In the genomic region with DNA sequence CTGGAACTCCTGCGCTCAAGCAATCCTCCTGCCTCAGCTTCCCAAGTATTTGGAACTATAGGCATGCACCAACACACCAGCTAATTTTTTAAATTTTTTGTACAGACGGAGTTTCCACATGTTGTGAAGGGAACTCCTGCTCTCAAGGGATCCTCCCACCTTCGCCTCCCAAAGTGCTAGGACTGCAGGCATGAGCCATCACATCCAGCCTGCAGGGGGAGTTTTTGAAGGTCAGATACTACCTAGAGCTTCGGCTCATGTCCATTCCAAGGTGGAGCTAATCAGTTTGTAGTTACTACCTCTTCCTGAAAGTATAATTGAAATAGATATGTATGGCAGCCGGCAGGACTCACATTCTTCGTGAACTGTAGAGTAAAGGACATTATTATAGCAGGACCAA, we compare ENCODE assay signal across 25 cellular contexts. TPM values are rescaled to one million over a fixed set of nuclear protein-coding genes. Genes with fewer than 3 reads are reported as not detected.
DNase-seq lines count a peak whose midpoint lies in the region; ATAC-seq and TF ChIP-seq lines count a peak whose summit lies in the region.
"Had no signal": no experiment of that assay in that cellular context is flagged by ENCODE, and none has a peak within 500 bp of the region (broad histone marks: within the 10 kb centered on the region; RNA-seq: fewer than 3 reads in every experiment).

No MANE protein-coding gene starts in this region.

- no peak overlapping the region for H3K27ac Mint-ChIP-seq in nephron progenitor cell
- H3K27ac Mint-ChIP-seq: activated T-helper 2 cell treated with anti-CD3 and anti-CD28 coated beads, Interferon-gamma antibody, Interleukin-2, Interleukin-4, amounts not matched to agents 10 μg/mL and 5 μg/mL and 100 μg/mL, durations not matched to agents 14 hours and 24 hours and 36 hours; CD4-positive, alpha-beta T cell; natural killer cell treated with Interleukin-12 subunit alpha and Interleukin-12 subunit beta and Interleukin-15 and Interleukin-18, amount 100 ng/mL, for 72 hours; stimulated activated memory B cell treated with anti-CD40 and anti-IgM and Interleukin-4, amounts not matched to agents 10 μg/mL and 1 μg/mL and 100 μg/mL, for 72 hours had no signal

- H3K4me3 ChIP-seq in GM12864 (ENCODE audit: low read depth, low read length) (no peak overlapping the region), fibroblast of villous mesenchyme (ENCODE audit: low read depth, low read length) (no peak overlapping the region)
- H3K4me3 ChIP-seq: dorsolateral prefrontal cortex, gastroesophageal sphincter, MG63, thoracic aorta had no signal

- TF ChIP-seq CTCF in 22Rv1 (IDR thresholded peaks at IDR 0.05) (peak; percentile 20; the same call in 1 of the 2 replicates), GM12864 (IDR thresholded peaks at IDR 0.05; ENCODE audit: low read depth, low read length, missing control alignments) (peak; percentile 24), fibroblast of villous mesenchyme (IDR thresholded peaks at IDR 0.05; ENCODE audit: insufficient read depth, low read depth, low read length) (peak; percentile 30), nephron progenitor cell (IDR thresholded peaks at IDR 0.05) (no peak)

- peaks cover 69% of the 10 kb centered on the region for H3K36me3 Mint-ChIP-seq in nephron progenitor cell (ENCODE audit: low read depth)

- peaks cover 18% of the 10 kb centered on the region for H3K9me3 Mint-ChIP-seq in nephron progenitor cell
- H3K9me3 Mint-ChIP-seq: natural killer cell treated with Interleukin-12 subunit alpha and Interleukin-12 subunit beta and Interleukin-15 and Interleukin-18, amount 100 ng/mL, for 72 hours had no signal

- no peak overlapping the region for H3K27ac ChIP-seq in 22Rv1
- H3K27ac ChIP-seq: dorsolateral prefrontal cortex, gastroesophageal sphincter, thoracic aorta had no signal

- H3K27me3 Mint-ChIP-seq in nephron progenitor cell (ENCODE audit: low read depth, poor library complexity): no peaks in the 10 kb centered on the region
- H3K27me3 Mint-ChIP-seq: CD4-positive, alpha-beta T cell; natural killer cell treated with Interleukin-12 subunit alpha and Interleukin-12 subunit beta and Interleukin-15 and Interleukin-18, amount 100 ng/mL, for 72 hours; stimulated activated memory B cell treated with anti-CD40 and anti-IgM and Interleukin-4, amounts not matched to agents 10 μg/mL and 1 μg/mL and 100 μg/mL, for 72 hours had no signal

- in situ Hi-C loops in SK-MEL-5 (cut with HindIII; ENCODE audit: low pct_unique_long_range_greater_than_20kb, low sequenced_read_pairs): no loop called here

- no peak overlapping the region for H3K4me3 Mint-ChIP-seq in nephron progenitor cell
- H3K4me3 Mint-ChIP-seq: CD4-positive, alpha-beta T cell; natural killer cell treated with Interleukin-12 subunit alpha and Interleukin-12 subunit beta and Interleukin-15 and Interleukin-18, amount 100 ng/mL, for 72 hours; stimulated activated memory B cell treated with anti-CD40 and anti-IgM and Interleukin-4, amounts not matched to agents 10 μg/mL and 1 μg/mL and 100 μg/mL, for 72 hours had no signal

- ATAC-seq in GM21390 (IDR thresholded peaks at IDR 0.05; ENCODE audit: unreplicated experiment): no peak
- ATAC-seq: gastroesophageal sphincter; left lobe of liver; natural killer cell treated with Interleukin-12 subunit alpha and Interleukin-12 subunit beta and Interleukin-15 and Interleukin-18, amount 100 ng/mL, for 72 hours; stimulated activated memory B cell treated with anti-CD40 and anti-IgM and Interleukin-4, amounts not matched to agents 10 μg/mL and 1 μg/mL and 100 μg/mL, for 72 hours had no signal

- no peaks in the 10 kb centered on the region for H3K4me1 Mint-ChIP-seq in nephron progenitor cell
- H3K4me1 Mint-ChIP-seq: stimulated activated memory B cell treated with anti-CD40 and anti-IgM and Interleukin-4, amounts not matched to agents 10 μg/mL and 1 μg/mL and 100 μg/mL, for 72 hours had no signal

- DNase-seq in GM12864 (ENCODE audit: low read depth) (no peak), SK-MEL-5 (ENCODE audit: low read depth, low spot score) (peak; percentile 55), fibroblast of villous mesenchyme (ENCODE audit: low read depth) (no peak), activated gamma-delta T cell (lab: John Stamatoyannopoulos, UW) (no peak), nephron progenitor cell (no peak), NCI-H748 (lab: John Stamatoyannopoulos, UW; ENCODE audit: unreplicated experiment) (no peak)
- DNase-seq: activated CD4-positive, alpha-beta T cell treated with anti-CD3 and anti-CD28 coated beads, Interleukin-2, amount 50 U/mL, for 1 hour; activated CD8-positive, alpha-beta memory T cell treated with anti-CD3 and anti-CD28 coated beads, Interleukin-2, amount 50 U/mL, for 4 hours; CD4-positive, alpha-beta T cell; dorsolateral prefrontal cortex; erythroblast; MG63; midbrain; NCI-H1436; NCI-H69; SIG-M5; T-helper 1 cell had no signal

RNA-seq across cellular contexts. Expression of gene TAS2R19, which starts 3.7 kb away (rescaled TPM):
- total RNA-seq in SK-MEL-5 (2014; rRNA removed; shearing (Covaris generic)): 0.32 and 0.55 TPM in 2 replicates
- 0.45 TPM in 1 of 2 replicates, not detected in the other for polyA plus RNA-seq in SK-MEL-5 (2015; cell fraction: cytosol; rRNA removed)
- 1.0 and 2.7 TPM in 2 replicates for polyA plus RNA-seq in SK-MEL-5 (2015; cell fraction: nucleus; rRNA removed)
- total RNA-seq in fibroblast of villous mesenchyme: 4.8 and 7.8 TPM in 2 replicates

RNA-seq across cellular contexts. Expression of gene TAS2R31, which starts 5.1 kb away (rescaled TPM):
- 0.98 and 1.7 TPM in 2 replicates for total RNA-seq in SK-MEL-5 (2014; rRNA removed; shearing (Covaris generic))
- 0.15 and 0.18 TPM in 2 replicates for polyA plus RNA-seq in SK-MEL-5 (2015; cell fraction: cytosol; rRNA removed)
- 1.8 and 5.9 TPM in 2 replicates for polyA plus RNA-seq in SK-MEL-5 (2015; cell fraction: nucleus; rRNA removed)
- total RNA-seq in fibroblast of villous mesenchyme: 7.3 and 8.4 TPM in 2 replicates

RNA-seq across cellular contexts. Expression of gene TAS2R20, which starts 28.0 kb away (rescaled TPM):
- total RNA-seq in SK-MEL-5 (2014; rRNA removed; shearing (Covaris generic)): 1.1 and 1.3 TPM in 2 replicates
- polyA plus RNA-seq in SK-MEL-5 (2015; cell fraction: cytosol; rRNA removed): not detected in 2 replicates
- 6.8 and 9.0 TPM in 2 replicates for polyA plus RNA-seq in SK-MEL-5 (2015; cell fraction: nucleus; rRNA removed)
- total RNA-seq in fibroblast of villous mesenchyme: 5.2 and 5.5 TPM in 2 replicates

RNA-seq across cellular contexts. Expression of gene TAS2R46, which starts 36.0 kb away (rescaled TPM):
- 0.16 and 0.95 TPM in 2 replicates for total RNA-seq in SK-MEL-5 (2014; rRNA removed; shearing (Covaris generic))
- polyA plus RNA-seq in SK-MEL-5 (2015; cell fraction: cytosol; rRNA removed): not detected in 2 replicates
- not detected in 2 replicates for polyA plus RNA-seq in SK-MEL-5 (2015; cell fraction: nucleus; rRNA removed)
- 4.2 and 4.3 TPM in 2 replicates for total RNA-seq in fibroblast of villous mesenchyme

RNA-seq across cellular contexts. Expression of gene TAS2R50, which starts 39.4 kb away (rescaled TPM):
- 1.3 TPM in 1 of 2 replicates, not detected in the other for total RNA-seq in SK-MEL-5 (2014; rRNA removed; shearing (Covaris generic))
- not detected in 2 replicates for polyA plus RNA-seq in SK-MEL-5 (2015; cell fraction: cytosol; rRNA removed)
- polyA plus RNA-seq in SK-MEL-5 (2015; cell fraction: nucleus; rRNA removed): not detected in 2 replicates
- total RNA-seq in fibroblast of villous mesenchyme: 5.8 and 7.3 TPM in 2 replicates
